ENCODE assay signal across 8 cellular contexts in the genomic region with DNA sequence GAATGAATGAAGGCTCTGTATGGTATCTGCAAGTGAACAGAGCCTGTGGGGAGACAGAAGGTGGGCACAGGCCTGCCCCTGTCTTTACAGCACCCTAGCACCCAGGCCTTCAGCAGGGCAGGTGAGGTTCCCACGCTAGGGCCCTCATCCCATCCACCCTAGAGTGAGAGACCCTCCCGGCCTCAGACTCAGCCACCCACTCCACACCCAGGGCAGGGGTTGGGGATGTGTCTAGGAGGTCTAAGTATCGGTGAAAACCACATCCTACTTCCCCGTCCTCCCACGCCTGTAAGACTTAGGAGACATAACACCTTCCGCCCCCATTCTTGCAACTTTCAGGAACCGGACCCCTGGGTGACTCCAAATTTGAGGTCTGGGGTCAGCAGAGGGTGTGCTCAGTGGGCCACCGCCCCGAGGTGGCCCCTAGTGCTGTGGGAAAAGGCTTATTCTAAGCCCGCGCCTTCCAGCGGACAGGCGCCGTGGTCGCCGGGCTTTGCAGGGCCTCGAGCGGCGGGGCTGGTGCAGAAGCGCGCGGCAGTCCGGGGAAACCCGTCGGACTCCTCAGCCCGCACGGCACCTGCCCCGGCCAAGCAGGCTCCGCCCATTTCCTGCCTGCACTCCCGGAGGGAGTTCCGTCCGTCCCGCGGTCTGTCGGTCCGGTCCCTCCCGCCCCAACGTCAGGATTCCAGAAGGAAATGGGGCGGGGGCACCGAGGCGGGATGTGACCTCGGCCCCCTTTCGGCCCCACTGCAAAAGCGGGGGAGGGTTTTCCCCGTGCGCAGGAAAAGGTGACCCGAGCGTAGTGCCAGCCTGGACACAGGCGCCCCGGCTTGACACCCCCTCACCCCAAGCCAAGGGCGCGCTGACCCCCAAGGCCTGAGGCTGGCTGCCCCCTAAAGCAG. TPM values are rescaled to one million over a fixed set of nuclear protein-coding genes. Genes with fewer than 3 reads are reported as not detected.
DNase-seq lines count a peak whose midpoint lies in the region; ATAC-seq and TF ChIP-seq lines count a peak whose summit lies in the region.

No MANE protein-coding gene starts in this region.

- H3K4me1 ChIP-seq in MM.1S (ENCODE audit: low read length) = peaks cover 12% of the 10 kb centered on the region
- H3K4me1 ChIP-seq in duodenal mucosa (ENCODE audit: control insufficient read depth in 1 of 2, insufficient read depth in 2 of 2, low read length in 2 of 2) = peaks cover 28 to 46% of the 10 kb centered on the region in 2 donors
- H3K4me1 ChIP-seq in mucosa of descending colon (ENCODE audit: low read depth) = peaks cover 29% of the 10 kb centered on the region
- H3K4me1 ChIP-seq in suprapubic skin = peaks cover 58% of the 10 kb centered on the region

- no peak overlapping the region; the same call in 1 of the 2 replicates for H3K27ac ChIP-seq in MM.1S (ENCODE audit: low read length)
- peak overlapping the region; percentile 100 for H3K27ac ChIP-seq in VCaP
- peak overlapping the region; percentile 6 for H3K27ac ChIP-seq in duodenal mucosa (ENCODE audit: low read depth, low read length)
- peak overlapping the region; percentile 96 for H3K27ac ChIP-seq in suprapubic skin

- H3K4me3 ChIP-seq in MM.1S (ENCODE audit: low read length) (peak overlapping the region; percentile 72), duodenal mucosa (ENCODE audit: low read depth in 1 of 2, low read length in 2 of 2) (peak overlapping the region; percentile 67 to 74), mucosa of descending colon (peak overlapping the region; percentile 28), suprapubic skin (peak overlapping the region; percentile 97)

- H3K9me3 ChIP-seq in MM.1S (replicated peaks; ENCODE audit: insufficient read depth, low read length) (no peaks in the 10 kb centered on the region), duodenal mucosa (ENCODE audit: control insufficient read depth in 1 of 2, low read length in 2 of 2) (no peaks in the 10 kb centered on the region), mucosa of descending colon (no peaks in the 10 kb centered on the region), suprapubic skin (no peaks in the 10 kb centered on the region)

- TF ChIP-seq CTCF in MM.1S (IDR thresholded peaks at IDR 0.05; ENCODE audit: low read length) (no peak), VCaP (conservative IDR thresholded peaks at IDR 0.05) (no peak), mucosa of descending colon (IDR thresholded peaks at IDR 0.05) (no peak), suprapubic skin (IDR thresholded peaks at IDR 0.05) (no peak)

- no peak for TF ChIP-seq POLR2A in suprapubic skin (IDR thresholded peaks at IDR 0.05)

- H2AFZ ChIP-seq in MM.1S (ENCODE audit: low read length) = peak overlapping the region; percentile 86

- no peaks in the 10 kb centered on the region for H4K20me1 ChIP-seq in MM.1S (ENCODE audit: insufficient read depth, low read length)

- H3K79me2 ChIP-seq in MM.1S (ENCODE audit: low read length) = peaks cover 28% of the 10 kb centered on the region

- DNase-seq in DMS53 (lab: John Stamatoyannopoulos, UW) (peak; percentile 97), MM.1S (peak; percentile 83), mucosa of descending colon (peak; percentile 85 to 94 (median 90)), suprapubic skin (ENCODE audit: low spot score in 2 of 2) (peak in 1 of 2 donors; percentile 80), COLO829 (ENCODE audit: low spot score) (no peak)

- no peak for TF ChIP-seq EP300 in suprapubic skin (IDR thresholded peaks at IDR 0.05)

- peak overlapping the region; percentile 48; the same call in 1 of the 2 replicates for H3K9ac ChIP-seq in MM.1S (ENCODE audit: low read length)
- H3K9ac ChIP-seq in duodenal mucosa (ENCODE audit: low read depth in 1 of 2, low read length in 2 of 2) = peak overlapping the region; percentile 43 to 57

- H3K36me3 ChIP-seq in MM.1S (replicated peaks; ENCODE audit: insufficient read depth, low read length) = no peaks in the 10 kb centered on the region
- peaks cover 0 to 6% of the 10 kb centered on the region in 2 donors for H3K36me3 ChIP-seq in duodenal mucosa (ENCODE audit: control insufficient read depth in 1 of 2, insufficient read depth in 2 of 2, low read length in 2 of 2)
- H3K36me3 ChIP-seq in mucosa of descending colon (ENCODE audit: low read depth) = peaks cover 3% of the 10 kb centered on the region
- H3K36me3 ChIP-seq in suprapubic skin = peaks cover 12% of the 10 kb centered on the region

- no peaks in the 10 kb centered on the region for H3K9me2 ChIP-seq in MM.1S (replicated peaks; ENCODE audit: insufficient read depth, low read length)

- 42% methylated on average over 13 of the region's 52 CpGs for WGBS in suprapubic skin

- intact Hi-C loops in mucosa of descending colon (cut with DNase I, micrococcal nuclease) = no loop called here

- H3F3A ChIP-seq in MM.1S (ENCODE audit: insufficient read depth, low read length) = peaks cover 17% of the 10 kb centered on the region

- H3K27me3 ChIP-seq in MM.1S (replicated peaks; ENCODE audit: insufficient read depth, low read length) = no peaks in the 10 kb centered on the region
- H3K27me3 ChIP-seq in duodenal mucosa (ENCODE audit: control insufficient read depth in 1 of 2, insufficient read depth in 2 of 2, low read length in 2 of 2) = no peaks in the 10 kb centered on the region
- no peaks in the 10 kb centered on the region for H3K27me3 ChIP-seq in suprapubic skin

- ATAC-seq in GM21360 (IDR thresholded peaks at IDR 0.05; ENCODE audit: unreplicated experiment) (peak; percentile 26), mucosa of descending colon (peak; percentile 66)

- peak overlapping the region; percentile 83 for H3K4me2 ChIP-seq in MM.1S (ENCODE audit: low read depth, low read length)

RNA-seq across cellular contexts. Expression of a gene that starts 0.9 kb away (rescaled TPM):
- total RNA-seq in mucosa of descending colon (1 to 10 TPM; 3.8 to 7.9 (median 5.6) TPM), suprapubic skin (10 to 100 TPM in 2 of 4 donors, 1 to 10 TPM in 2; 7.2 to 15.8 (median 9.6) TPM)

RNA-seq across cellular contexts. Expression of a gene that starts 2.4 kb away (rescaled TPM):
- total RNA-seq in mucosa of descending colon (10 to 100 TPM; 51.2 to 64.4 (median 59.1) TPM), suprapubic skin (10 to 100 TPM; 70.7 to 93.0 (median 83.9) TPM)

RNA-seq across cellular contexts. Expression of a gene that starts 8.8 kb away (rescaled TPM):
- total RNA-seq in mucosa of descending colon (10 to 100 TPM in 1 of 3 donors, 1 to 10 TPM in 2; 1.8 to 14.7 (median 3.9) TPM), suprapubic skin (10 to 100 TPM; 17.7 to 32.4 (median 24.3) TPM)

RNA-seq across cellular contexts. Expression of a gene that starts 22.4 kb away (rescaled TPM):
- total RNA-seq in mucosa of descending colon (10 to 100 TPM; 37.4 to 57.8 (median 43.6) TPM), suprapubic skin (10 to 100 TPM; 32.3 to 80.1 (median 52.5) TPM)

RNA-seq across cellular contexts. Expression of a gene that starts 57.4 kb away (rescaled TPM):
- total RNA-seq in mucosa of descending colon (1 to 10 TPM; 1.0 to 1.8 (median 1.7) TPM), suprapubic skin (1 to 10 TPM; 1.1 to 5.1 (median 1.8) TPM)

Comparison
In these comparisons a context has a peak if more than half of its experiments do, and no peak if none do; other contexts are left out.
1. H3K4me3 ChIP-seq: peak in every context shown above with its lines; median percentile 97 in suprapubic skin; 72 in MM.1S; 70 in duodenal mucosa; 28 in mucosa of descending colon.